ENCODE assay signal across 29 cellular contexts in the genomic region with DNA sequence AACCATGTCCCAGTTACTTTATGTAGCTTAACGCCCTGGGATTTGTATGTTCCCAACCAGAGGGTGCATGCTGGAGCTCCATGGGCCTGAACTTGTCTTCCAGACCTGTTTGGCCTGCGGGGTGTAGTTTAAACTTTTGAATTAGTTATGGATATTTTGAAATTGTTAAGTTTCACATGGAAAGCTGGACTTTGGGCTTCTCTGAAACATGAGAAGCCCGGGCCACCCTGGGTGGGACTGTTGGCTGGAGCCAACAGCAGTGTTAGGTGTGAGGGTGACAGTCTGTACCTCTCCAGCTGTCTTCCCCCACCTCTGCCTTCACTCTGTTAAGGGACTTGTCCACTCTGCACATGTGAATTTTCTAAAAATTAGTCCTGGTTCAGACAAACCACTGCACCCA. TPM values are rescaled to one million over a fixed set of nuclear protein-coding genes. Genes with fewer than 3 reads are reported as not detected.
DNase-seq lines count a peak whose midpoint lies in the region; ATAC-seq and TF ChIP-seq lines count a peak whose summit lies in the region.
"Had no signal": no experiment of that assay in that cellular context is flagged by ENCODE, and none has a peak within 500 bp of the region (broad histone marks: within the 10 kb centered on the region; RNA-seq: fewer than 3 reads in every experiment).

No MANE protein-coding gene starts in this region.

- no peak for DNase-seq in CD4-positive, alpha-beta T cell
- no peak for DNase-seq in OCI-LY7 (ENCODE audit: low spot score)
- no peak for DNase-seq in naive B cell
- DNase-seq in vagina (ENCODE audit: extremely low spot score in 2 of 2): no peak
- DNase-seq in naive thymus-derived CD8-positive, alpha-beta T cell: no peak
- DNase-seq in SHP77 (lab: John Stamatoyannopoulos, UW): no peak
- no peak for DNase-seq in NCI-H2081 (lab: John Stamatoyannopoulos, UW)
- DNase-seq: ACHN; Caco-2; CD8-positive, alpha-beta T cell; DMS 273 treated with DMSO at 0.1 percent for 48 hours; DMS79; NCI-H1092; NCI-H1436 treated with DMSO at 0.1 percent for 48 hours; NCI-H1930; NCI-H446; NCI-H526; NCI-H82; NK-92 treated with Interleukin-12 subunit alpha and Interleukin-12 subunit beta, amount 100 ng/mL, for 24 hours; SHP77 treated with DMSO at 0.1 percent for 48 hours; SW 1271 had no signal

- H3K9me2 ChIP-seq in OCI-LY7 (ENCODE audit: insufficient read depth, low read length): no peaks in the 10 kb centered on the region

- H3K36me3 ChIP-seq in OCI-LY7 (ENCODE audit: insufficient read depth, low read length) (no peaks in the 10 kb centered on the region), vagina (no peaks in the 10 kb centered on the region)

- no TSS peak for BruUV-seq in OCI-LY7 (replicated peaks; lab: Mats Ljungman, UMichigan)

- no peaks in the 10 kb centered on the region for H4K20me1 ChIP-seq in OCI-LY7 (ENCODE audit: insufficient read depth, low read length)

- H3K79me2 ChIP-seq in OCI-LY7 (ENCODE audit: insufficient read depth, low read depth, low read length): peaks cover 25% of the 10 kb centered on the region

- H3K4me1 ChIP-seq in OCI-LY7 (ENCODE audit: insufficient read depth, low read length, poor library complexity, severe bottlenecking) (peaks cover 73% of the 10 kb centered on the region), vagina (peaks cover 40% of the 10 kb centered on the region)

- no peaks in the 10 kb centered on the region for H3K9me3 Mint-ChIP-seq in CD4-positive, alpha-beta T cell
- H3K9me3 Mint-ChIP-seq in naive B cell: no peaks in the 10 kb centered on the region
- H3K9me3 Mint-ChIP-seq in naive thymus-derived CD8-positive, alpha-beta T cell: no peaks in the 10 kb centered on the region
- H3K9me3 Mint-ChIP-seq: CD8-positive, alpha-beta T cell; T-helper 1 cell treated with Interleukin-12 subunit alpha and Interleukin-12 subunit beta and Interleukin-4 antibody, amounts not matched to agents 30 μg/mL and 1 μg/mL, for 36 hours had no signal

- H3K4me3 ChIP-seq in OCI-LY7 (ENCODE audit: low read depth, low read length, poor library complexity, severe bottlenecking) (peak overlapping the region; percentile 72), vagina (peak overlapping the region in 1 of 2 donors; percentile 73)

- TF ChIP-seq POLR2A in vagina (IDR thresholded peaks at IDR 0.05): no peak

- no peak overlapping the region for H3K27ac ChIP-seq in CD4-positive, alpha-beta T cell (ENCODE audit: low read depth, low read length)
- H3K27ac ChIP-seq in OCI-LY7 (ENCODE audit: low read depth, low read length, poor library complexity, severe bottlenecking) (peak overlapping the region; percentile 44), vagina (peak overlapping the region; percentile 97)
- H3K27ac ChIP-seq: KMS-11, RWPE1, SK-N-MC had no signal

- no peak for TF ChIP-seq CTCF in CD4-positive, alpha-beta T cell (IDR thresholded peaks at IDR 0.05)
- TF ChIP-seq CTCF in OCI-LY7 (conservative IDR thresholded peaks at IDR 0.05; ENCODE audit: low read length) (no peak), vagina (IDR thresholded peaks at IDR 0.05) (no peak)

- no peaks in the 10 kb centered on the region for H3K9me3 ChIP-seq in CD4-positive, alpha-beta T cell (ENCODE audit: control insufficient read depth, low read length)
- H3K9me3 ChIP-seq in OCI-LY7 (ENCODE audit: low read length) (no peaks in the 10 kb centered on the region), vagina (no peaks in the 10 kb centered on the region)
- H3K9me3 ChIP-seq: Caco-2 had no signal

- no peak overlapping the region for H3K27ac Mint-ChIP-seq in CD4-positive, alpha-beta T cell
- peak overlapping the region in 1 of 6 donors; percentile 44 for H3K27ac Mint-ChIP-seq in naive B cell
- H3K27ac Mint-ChIP-seq in naive thymus-derived CD8-positive, alpha-beta T cell: peak overlapping the region in 1 of 10 donors; percentile 27
- H3K27ac Mint-ChIP-seq: CD8-positive, alpha-beta T cell; T-helper 1 cell treated with Interleukin-12 subunit alpha and Interleukin-12 subunit beta and Interleukin-4 antibody, amounts not matched to agents 30 μg/mL and 1 μg/mL, for 36 hours had no signal

- peak overlapping the region; percentile 79 for H3K4me2 ChIP-seq in OCI-LY7 (ENCODE audit: low read length)
- H3K4me2 ChIP-seq: KMS-11 had no signal

- POLR2A ChIA-PET in CD4-positive, alpha-beta T cell (lab: Charles Lee): interaction anchor here (0.9 kb wide), 1 partner anchor 16 kb away, joined by 3 read pairs; no protein-coding TSS in a partner anchor
- POLR2A ChIA-PET in OCI-LY7 (lab: Charles Lee): interaction anchor here (0.6 to 10.6 kb wide), 12 partner anchors 10 to 71 kb away, joined by 3 to 182 read pairs (median 5); a partner anchor contains a TSS
- POLR2A ChIA-PET in naive thymus-derived CD8-positive, alpha-beta T cell (lab: Charles Lee): interaction anchor here (0.6 to 1.2 kb wide), 4 partner anchors 39 to 77 kb away, joined by 3 to 4 read pairs (median 3); no protein-coding TSS in a partner anchor

- H3K4me3 Mint-ChIP-seq in CD4-positive, alpha-beta T cell: peak overlapping the region; percentile 30
- peak overlapping the region in 5 of 8 donors; percentile 25 to 96 (median 59) for H3K4me3 Mint-ChIP-seq in naive B cell
- H3K4me3 Mint-ChIP-seq in naive thymus-derived CD8-positive, alpha-beta T cell: peak overlapping the region in 2 of 10 donors; percentile 10 to 55
- H3K4me3 Mint-ChIP-seq: CD8-positive, alpha-beta T cell; T-helper 1 cell treated with Interleukin-12 subunit alpha and Interleukin-12 subunit beta and Interleukin-4 antibody, amounts not matched to agents 30 μg/mL and 1 μg/mL, for 36 hours had no signal

- intact Hi-C loops in CD4-positive, alpha-beta T cell (cut with DNase I, micrococcal nuclease): loop anchor here (2.0 to 5.0 kb wide), 3 partner anchors 15 to 47 kb away; no protein-coding TSS in a partner anchor
- intact Hi-C loops in OCI-LY7 (cut with micrococcal nuclease; ENCODE audit: unreplicated experiment) (loop anchor here (2.0 to 5.0 kb wide), 5 partner anchors 19 to 117 kb away; a partner anchor contains a TSS), vagina (cut with DNase I) (no loop called here)

- no peaks in the 10 kb centered on the region for H3K27me3 ChIP-seq in CD4-positive, alpha-beta T cell (ENCODE audit: control insufficient read depth, insufficient read depth, low read length)
- H3K27me3 ChIP-seq in vagina: no peaks in the 10 kb centered on the region

- H3K36me3 Mint-ChIP-seq in CD4-positive, alpha-beta T cell (ENCODE audit: low read depth): no peaks in the 10 kb centered on the region
- H3K36me3 Mint-ChIP-seq in naive B cell: no peaks in the 10 kb centered on the region
- H3K36me3 Mint-ChIP-seq in naive thymus-derived CD8-positive, alpha-beta T cell: no peaks in the 10 kb centered on the region

- CTCF ChIA-PET in CD4-positive, alpha-beta T cell (lab: Charles Lee): interaction anchor here (1.0 to 1.2 kb wide), 2 partner anchors 30 to 35 kb away, joined by 3 read pairs; no protein-coding TSS in a partner anchor
- CTCF ChIA-PET in OCI-LY7 (lab: Charles Lee; ENCODE audit: unreplicated experiment): interaction anchor here (0.8 to 1.3 kb wide), 2 partner anchors 10 to 18 kb away, joined by 3 to 4 read pairs; no protein-coding TSS in a partner anchor

- H3K4me1 Mint-ChIP-seq in CD4-positive, alpha-beta T cell (ENCODE audit: low read depth): peaks cover 18% of the 10 kb centered on the region
- H3K4me1 Mint-ChIP-seq in naive B cell: peaks cover 21 to 41% (median 37%) of the 10 kb centered on the region in 3 donors
- H3K4me1 Mint-ChIP-seq in naive thymus-derived CD8-positive, alpha-beta T cell: peaks cover 11 to 21% (median 19%) of the 10 kb centered on the region in 4 donors

- no peaks in the 10 kb centered on the region for H3K27me3 Mint-ChIP-seq in CD4-positive, alpha-beta T cell
- no peaks in the 10 kb centered on the region for H3K27me3 Mint-ChIP-seq in naive B cell
- no peaks in the 10 kb centered on the region for H3K27me3 Mint-ChIP-seq in naive thymus-derived CD8-positive, alpha-beta T cell
- H3K27me3 Mint-ChIP-seq: IgD-negative memory B cell had no signal

- no peak for ATAC-seq in CD4-positive, alpha-beta T cell (ENCODE audit: poor library complexity)
- no peak for ATAC-seq in naive B cell (ENCODE audit: low read depth in 2 of 2)
- ATAC-seq in naive thymus-derived CD8-positive, alpha-beta T cell: no peak
- ATAC-seq: CD8-positive, alpha-beta T cell; HCT116 had no signal

- peak overlapping the region; percentile 8; the same call in 1 of the 2 replicates for H2AFZ ChIP-seq in OCI-LY7 (ENCODE audit: low read length)

RNA-seq across cellular contexts. Expression of a gene that starts 1.6 kb away (rescaled TPM):
- total RNA-seq in CD4-positive, alpha-beta T cell: under 1 TPM in 1 of 2 experiments, not detected in 1; 0.11 TPM
- total RNA-seq in OCI-LY7 (2014; rRNA removed; shearing (Covaris generic)): 0.15 and 0.22 TPM in 2 replicates
- total RNA-seq in OCI-LY7 (2022) (1.00 and 1.8 TPM in 2 replicates), vagina (not detected)
- under 1 TPM in 2 of 6 donors, not detected in 4; 0.19 to 0.31 TPM for polyA plus RNA-seq in naive B cell (ENCODE audit: low read depth in 6 of 6)
- not detected for total RNA-seq in naive thymus-derived CD8-positive, alpha-beta T cell
- polyA plus RNA-seq in naive thymus-derived CD8-positive, alpha-beta T cell: not detected
- total RNA-seq: Caco-2; CD8-positive, alpha-beta T cell; H4 had no signal
- polyA plus RNA-seq: BJ, IgD-negative memory B cell had no signal

RNA-seq across cellular contexts. Expression of a gene that starts 41.8 kb away (rescaled TPM):
- total RNA-seq in CD4-positive, alpha-beta T cell: 100 to 1,000 TPM; 448 to 465 TPM
- 1,288 and 1,675 TPM in 2 replicates for total RNA-seq in OCI-LY7 (2014; rRNA removed; shearing (Covaris generic))
- total RNA-seq in OCI-LY7 (2022) (1,114 and 1,344 TPM in 2 replicates), vagina (215 TPM)
- polyA plus RNA-seq in naive B cell (ENCODE audit: low read depth in 6 of 6): 100 to 1,000 TPM; 649 to 840 (median 792) TPM
- 100 to 1,000 TPM; 363 to 385 TPM for total RNA-seq in naive thymus-derived CD8-positive, alpha-beta T cell
- polyA plus RNA-seq in naive thymus-derived CD8-positive, alpha-beta T cell: 100 to 1,000 TPM; 468 to 703 (median 554) TPM
